In the genomic region with DNA sequence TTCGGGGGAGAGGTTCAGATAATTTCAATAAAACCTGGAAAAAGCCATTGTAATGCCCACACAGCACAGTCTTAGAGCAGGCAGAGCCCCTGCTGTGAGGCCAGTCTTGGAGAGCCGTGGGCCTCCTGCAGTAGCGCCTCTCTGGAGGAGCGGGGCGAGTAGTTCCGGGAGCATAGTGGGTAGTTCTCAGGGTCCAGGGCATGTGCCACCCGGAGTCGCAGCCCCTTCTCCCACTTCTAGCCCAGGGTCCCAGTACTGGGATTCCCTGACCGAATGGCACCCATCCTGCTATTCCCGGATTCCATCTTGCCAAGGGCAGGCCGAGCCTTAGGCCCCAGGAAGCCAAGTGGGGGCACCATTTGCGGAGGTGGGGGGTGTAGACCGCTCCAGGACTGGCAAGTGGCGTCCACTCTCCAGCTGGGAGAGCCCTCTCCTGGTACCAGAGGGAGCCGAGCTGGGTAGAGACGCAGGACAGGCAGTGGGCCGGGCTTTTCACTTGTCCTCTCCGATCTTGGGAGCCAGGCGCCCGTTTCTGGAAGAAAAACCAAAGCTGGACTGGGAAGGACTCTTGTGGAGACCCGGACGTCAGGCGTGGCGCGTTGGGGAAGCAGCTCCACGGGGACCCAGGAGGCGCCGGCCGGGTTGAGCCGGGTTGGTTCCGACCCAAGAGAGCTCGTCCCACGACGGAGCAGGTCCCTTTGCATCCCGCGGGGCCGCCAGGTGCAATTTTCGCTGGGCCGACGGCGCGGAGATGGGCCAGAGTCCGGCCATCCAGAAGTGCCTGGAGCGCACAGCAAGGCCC, we compare ENCODE assay signal across 33 cellular contexts. TPM values are rescaled to one million over a fixed set of nuclear protein-coding genes. Genes with fewer than 3 reads are reported as not detected.
DNase-seq lines count a peak whose midpoint lies in the region; ATAC-seq, FAIRE-seq and TF ChIP-seq lines count a peak whose summit lies in the region.
"Had no signal": no experiment of that assay in that cellular context is flagged by ENCODE, and none has a peak within 500 bp of the region (broad histone marks: within the 10 kb centered on the region; RNA-seq: fewer than 3 reads in every experiment).

No MANE protein-coding gene starts in this region.

- H3K27ac ChIP-seq in BLaER1 = no peak overlapping the region
- H3K27ac ChIP-seq: 22Rv1, adrenal gland, lower lobe of right lung, SJSA1, thyroid gland, vagina had no signal

- H3K36me3 Mint-ChIP-seq in WTC11 = no peaks in the 10 kb centered on the region
- H3K36me3 Mint-ChIP-seq: brain had no signal

- 0 out of 2 replicates have a peak, but pooled peaks cover 4% of the 10 kb centered on the region for H3K4me1 ChIP-seq in BLaER1
- H3K4me1 ChIP-seq: adrenal gland, HAP-1, lower lobe of right lung, SJSA1 had no signal

- H3K36me3 ChIP-seq in BLaER1 = no peaks in the 10 kb centered on the region
- H3K36me3 ChIP-seq: adrenal gland, HAP-1, lower lobe of right lung, SJSA1, thyroid gland, vagina had no signal

- H3K4me3 Mint-ChIP-seq in WTC11 = peak overlapping the region; percentile 79
- H3K4me3 Mint-ChIP-seq: brain, nephron progenitor cell had no signal

- no peaks in the 10 kb centered on the region for H3K9me3 Mint-ChIP-seq in WTC11
- H3K9me3 Mint-ChIP-seq: nephron progenitor cell; stimulated activated naive CD8-positive, alpha-beta T cell treated with anti-CD3 and anti-CD28 coated beads, Interleukin-15, Interleukin-2, amounts not matched to agents 100 ng/mL and 50 ng/mL, for 24 hours had no signal

- H3K9me3 ChIP-seq in BLaER1 = peaks cover 20% of the 10 kb centered on the region
- H3K9me3 ChIP-seq: adrenal gland, HAP-1, lower lobe of right lung, mucosa of descending colon, thyroid gland, vagina had no signal

- TF ChIP-seq POLR2A in GM12892 (IDR thresholded peaks at IDR 0.05; ENCODE audit: low read depth, low read length) = no peak

- CTCF ChIA-PET in WTC11 (lab: Charles Lee) = interaction anchor here (0.5 to 2.6 kb wide), 10 partner anchors 11 to 377 kb away, joined by 3 to 8 read pairs (median 5); partner anchors contain the start of gene PROP1

- H3K27me3 ChIP-seq in BLaER1 = peaks cover 68% of the 10 kb centered on the region
- H3K27me3 ChIP-seq: vagina had no signal

- H3K27me3 Mint-ChIP-seq in WTC11 (ENCODE audit: low read depth) = peaks cover 58% of the 10 kb centered on the region

- no peak overlapping the region for H3K27ac Mint-ChIP-seq in WTC11
- H3K27ac Mint-ChIP-seq: brain; nephron progenitor cell; stimulated activated naive CD8-positive, alpha-beta T cell treated with anti-CD3 and anti-CD28 coated beads, Interleukin-15, Interleukin-2, amounts not matched to agents 100 ng/mL and 50 ng/mL, for 24 hours had no signal

- no peak overlapping the region for H3K9ac ChIP-seq in BLaER1

- FAIRE-seq in GM12892 (lab: Jason Lieb, UNC) = no peak
- FAIRE-seq: K562 had no signal

- POLR2A ChIA-PET in WTC11 (lab: Charles Lee) = no interaction called here

- 0 out of 2 replicates have a peak, but pooled peaks cover 5% of the 10 kb centered on the region for H4K20me1 ChIP-seq in BLaER1

- peaks cover 5% of the 10 kb centered on the region; the same call in 1 of the 2 replicates for H3K4me1 Mint-ChIP-seq in WTC11

- H3K4me3 ChIP-seq in BLaER1 = peak overlapping the region; percentile 28; the same call in 1 of the 2 replicates
- H3K4me3 ChIP-seq: adrenal gland, HAP-1, K562, lower lobe of right lung, mucosa of descending colon, SJSA1, thyroid gland had no signal

- TF ChIP-seq CTCF in WTC11 (IDR thresholded peaks at IDR 0.05) = no peak

- no peak overlapping the region for H3K4me2 ChIP-seq in BLaER1

- no peak for ATAC-seq in WTC11
- ATAC-seq: K562, mucosa of descending colon had no signal

- DNase-seq in NCI-H2227 (lab: John Stamatoyannopoulos, UW; ENCODE audit: unreplicated experiment) (peak; percentile 10), NCI-H2227 treated with DMSO at 0.1 percent for 48 hours (lab: John Stamatoyannopoulos, UW) (no peak), WTC11 (ENCODE audit: low spot score) (peak; percentile 34), mesenteric fat pad (ENCODE audit: low spot score) (peak; percentile 89), GM12892 (ENCODE audit: insufficient read length) (no peak), Ammon's horn (ENCODE audit: low spot score) (no peak), NCI-H2107 (lab: John Stamatoyannopoulos, UW) (no peak)
- DNase-seq: activated gamma-delta T cell treated with Interleukin-2 at 50 U/mL for 16 hours; activated T-cell treated with anti-CD3 and anti-CD28 coated beads, Interleukin-2, amount 50 U/mL, for 1 hour; AML-193; hypothalamus; lower lobe of right lung; mucosa of descending colon; NCI-H1417; NCI-H2029 treated with DMSO at 0.1 percent for 48 hours; NCI-H345; NCI-H748 treated with DMSO at 0.1 percent for 48 hours; nephron progenitor cell; posterior cingulate gyrus; T-helper 1 cell had no signal

TF ChIP-seq in WTC11, 78 proteins besides CTCF, POLR2A, EP300 and RAD21:
- no peak for TF ChIP-seq ZNF671 (CRISPR knock-in tag; IDR thresholded peaks at IDR 0.05)
- no peak for TF ChIP-seq OVOL2 (CRISPR knock-in tag; IDR thresholded peaks at IDR 0.05; ENCODE audit: borderline replicate concordance)
- TF ChIP-seq, protein P1, sequence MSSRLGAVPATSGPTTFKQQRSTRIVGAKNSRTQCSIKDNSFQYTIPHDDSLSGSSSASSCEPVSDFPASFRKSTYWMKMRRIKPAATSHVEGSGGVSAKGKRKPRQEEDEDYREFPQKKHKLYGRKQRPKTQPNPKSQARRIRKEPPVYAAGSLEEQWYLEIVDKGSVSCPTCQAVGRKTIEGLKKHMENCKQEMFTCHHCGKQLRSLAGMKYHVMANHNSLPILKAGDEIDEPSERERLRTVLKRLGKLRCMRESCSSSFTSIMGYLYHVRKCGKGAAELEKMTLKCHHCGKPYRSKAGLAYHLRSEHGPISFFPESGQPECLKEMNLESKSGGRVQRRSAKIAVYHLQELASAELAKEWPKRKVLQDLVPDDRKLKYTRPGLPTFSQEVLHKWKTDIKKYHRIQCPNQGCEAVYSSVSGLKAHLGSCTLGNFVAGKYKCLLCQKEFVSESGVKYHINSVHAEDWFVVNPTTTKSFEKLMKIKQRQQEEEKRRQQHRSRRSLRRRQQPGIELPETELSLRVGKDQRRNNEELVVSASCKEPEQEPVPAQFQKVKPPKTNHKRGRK (CRISPR knock-in tag; IDR thresholded peaks at IDR 0.05; ENCODE audit: borderline replicate concordance) = no peak
- TF ChIP-seq ZMAT4 (CRISPR knock-in tag; IDR thresholded peaks at IDR 0.05) = no peak
- no peak for TF ChIP-seq CDX4 (CRISPR knock-in tag; IDR thresholded peaks at IDR 0.05; ENCODE audit: borderline replicate concordance)

RNA-seq across cellular contexts. Expression of gene PROP1, which starts 12.1 kb away (rescaled TPM):
- not detected in 3 replicates for total RNA-seq in WTC11 (2021)
- total RNA-seq in mesenteric fat pad = not detected
- not detected for polyA plus RNA-seq in GM12892 (2012; ENCODE audit: missing spikeins)
- total RNA-seq: activated CD8-positive, alpha-beta memory T cell treated with anti-CD3 and anti-CD28 coated beads for 36 hours; adrenal gland; chondrocyte; K562; kidney epithelial cell; lower lobe of right lung; mucosa of descending colon; SJSA1; thyroid gland; vagina had no signal
- polyA plus RNA-seq: adrenal gland, K562 had no signal

Comparison
In these comparisons a context has a peak if more than half of its experiments do, and no peak if none do; other contexts are left out.
1. DNase-seq: peak in NCI-H2227 (single experiment), WTC11 (single experiment) and mesenteric fat pad (single experiment); none in NCI-H2227 treated with DMSO at 0.1 percent for 48 hours (single experiment), GM12892 (single experiment), Ammon's horn (single experiment) and NCI-H2107 (single experiment).